In genomic region chr16:75486014-75486404, GRCh38 we compare ENCODE assay signal across 1 cellular context.
TF ChIP-seq lines count a peak whose summit lies in the region.

No MANE protein-coding gene starts in this region.

TF ChIP-seq in GM23338, 12 proteins besides CTCF, POLR2A, EP300 and RAD21 (continued from another document):
- TF ChIP-seq POLR2AphosphoS5 (IDR thresholded peaks at IDR 0.05; ENCODE audit: low read depth) (no peak), JUNB (IDR thresholded peaks at IDR 0.05; ENCODE audit: unreplicated experiment) (no peak), ETS1 (IDR thresholded peaks at IDR 0.05) (no peak), EZH2 (IDR thresholded peaks at IDR 0.05; ENCODE audit: low read depth, unreplicated experiment) (no peak), ZNF462 (CRISPR knock-in tag; IDR thresholded peaks at IDR 0.05) (no peak), ZNF331 (CRISPR knock-in tag; IDR thresholded peaks at IDR 0.05; ENCODE audit: low read depth) (no peak), NANOG (IDR thresholded peaks at IDR 0.05; ENCODE audit: borderline replicate concordance) (no peak), STAT1 (IDR thresholded peaks at IDR 0.05; ENCODE audit: unreplicated experiment) (no peak), CREB1 (CRISPR knock-in tag; IDR thresholded peaks at IDR 0.05; ENCODE audit: low read depth) (no peak), EZH2phosphoT487 (IDR thresholded peaks at IDR 0.05; ENCODE audit: unreplicated experiment) (no peak)
TF ChIP-seq in GM23338: peak in this region for 0.
